ENCODE assay signal across 1 cellular context in genomic region chr19:10290876-10291553, GRCh38.
TF ChIP-seq lines count a peak whose summit lies in the region.

No MANE protein-coding gene starts in this region.

TF ChIP-seq in HepG2, 621 proteins besides CTCF, POLR2A, EP300 and RAD21 (continued from another document):
- TF ChIP-seq, protein P1, sequence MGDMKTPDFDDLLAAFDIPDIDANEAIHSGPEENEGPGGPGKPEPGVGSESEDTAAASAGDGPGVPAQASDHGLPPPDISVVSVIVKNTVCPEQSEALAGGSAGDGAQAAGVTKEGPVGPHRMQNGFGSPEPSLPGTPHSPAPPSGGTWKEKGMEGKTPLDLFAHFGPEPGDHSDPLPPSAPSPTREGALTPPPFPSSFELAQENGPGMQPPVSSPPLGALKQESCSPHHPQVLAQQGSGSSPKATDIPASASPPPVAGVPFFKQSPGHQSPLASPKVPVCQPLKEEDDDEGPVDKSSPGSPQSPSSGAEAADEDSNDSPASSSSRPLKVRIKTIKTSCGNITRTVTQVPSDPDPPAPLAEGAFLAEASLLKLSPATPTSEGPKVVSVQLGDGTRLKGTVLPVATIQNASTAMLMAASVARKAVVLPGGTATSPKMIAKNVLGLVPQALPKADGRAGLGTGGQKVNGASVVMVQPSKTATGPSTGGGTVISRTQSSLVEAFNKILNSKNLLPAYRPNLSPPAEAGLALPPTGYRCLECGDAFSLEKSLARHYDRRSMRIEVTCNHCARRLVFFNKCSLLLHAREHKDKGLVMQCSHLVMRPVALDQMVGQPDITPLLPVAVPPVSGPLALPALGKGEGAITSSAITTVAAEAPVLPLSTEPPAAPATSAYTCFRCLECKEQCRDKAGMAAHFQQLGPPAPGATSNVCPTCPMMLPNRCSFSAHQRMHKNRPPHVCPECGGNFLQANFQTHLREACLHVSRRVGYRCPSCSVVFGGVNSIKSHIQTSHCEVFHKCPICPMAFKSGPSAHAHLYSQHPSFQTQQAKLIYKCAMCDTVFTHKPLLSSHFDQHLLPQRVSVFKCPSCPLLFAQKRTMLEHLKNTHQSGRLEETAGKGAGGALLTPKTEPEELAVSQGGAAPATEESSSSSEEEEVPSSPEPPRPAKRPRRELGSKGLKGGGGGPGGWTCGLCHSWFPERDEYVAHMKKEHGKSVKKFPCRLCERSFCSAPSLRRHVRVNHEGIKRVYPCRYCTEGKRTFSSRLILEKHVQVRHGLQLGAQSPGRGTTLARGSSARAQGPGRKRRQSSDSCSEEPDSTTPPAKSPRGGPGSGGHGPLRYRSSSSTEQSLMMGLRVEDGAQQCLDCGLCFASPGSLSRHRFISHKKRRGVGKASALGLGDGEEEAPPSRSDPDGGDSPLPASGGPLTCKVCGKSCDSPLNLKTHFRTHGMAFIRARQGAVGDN (CRISPR knock-in tag; IDR thresholded peaks at IDR 0.05), result peak; percentile 75
- TF ChIP-seq ZNF737 (CRISPR knock-in tag; IDR thresholded peaks at IDR 0.05; ENCODE audit: borderline replicate concordance) (no peak), PPARG (CRISPR knock-in tag; conservative IDR thresholded peaks at IDR 0.05) (no peak), ZFP62 (CRISPR knock-in tag; IDR thresholded peaks at IDR 0.05) (no peak), REPIN1 (CRISPR knock-in tag; IDR thresholded peaks at IDR 0.05; ENCODE audit: borderline replicate concordance, low read depth) (no peak), RORA (CRISPR knock-in tag; IDR thresholded peaks at IDR 0.05) (no peak), SIX4 (CRISPR knock-in tag; IDR thresholded peaks at IDR 0.05) (no peak), E2F2 (CRISPR knock-in tag; IDR thresholded peaks at IDR 0.05; ENCODE audit: borderline replicate concordance) (no peak), BRCA1 (CRISPR knock-in tag; IDR thresholded peaks at IDR 0.05) (no peak), NR1H2 (CRISPR knock-in tag; IDR thresholded peaks at IDR 0.05; ENCODE audit: borderline replicate concordance, low read depth) (no peak), ZNF569 (CRISPR knock-in tag; IDR thresholded peaks at IDR 0.05; ENCODE audit: borderline replicate concordance) (no peak), FOXK2 (IDR thresholded peaks at IDR 0.05) (no peak), FOXO1 (CRISPR knock-in tag; IDR thresholded peaks at IDR 0.05) (no peak; the same call in 1 of the 2 replicates), ARID5B (CRISPR knock-in tag; IDR thresholded peaks at IDR 0.05) (no peak), KDM5B (CRISPR knock-in tag; IDR thresholded peaks at IDR 0.05; ENCODE audit: borderline replicate concordance) (0 out of 2 replicates have a peak, but pooled peaks have one; percentile 55), ZFX (CRISPR knock-in tag; IDR thresholded peaks at IDR 0.05; ENCODE audit: low read depth) (no peak), ZFP91 (CRISPR knock-in tag; IDR thresholded peaks at IDR 0.05; ENCODE audit: borderline replicate concordance) (peak; percentile 14; the same call in 1 of the 2 replicates), RBFOX2 (IDR thresholded peaks at IDR 0.05; ENCODE audit: low read depth, low read length) (0 out of 2 replicates have a peak, but pooled peaks have one; percentile 23), TEAD3 (CRISPR knock-in tag; optimal IDR thresholded peaks at IDR 0.05; ENCODE audit: borderline replicate concordance) (no peak), ZNF383 (CRISPR knock-in tag; IDR thresholded peaks at IDR 0.05; ENCODE audit: borderline replicate concordance) (no peak), FOSL2 (CRISPR knock-in tag; IDR thresholded peaks at IDR 0.05) (no peak), SP4 (CRISPR knock-in tag; IDR thresholded peaks at IDR 0.05) (peak; percentile 75; the same call in 1 of the 2 replicates), ZNF841 (CRISPR knock-in tag; IDR thresholded peaks at IDR 0.05; ENCODE audit: borderline replicate concordance) (no peak), ZFP36L1 (CRISPR knock-in tag; IDR thresholded peaks at IDR 0.05) (no peak), KDM1A (CRISPR knock-in tag; IDR thresholded peaks at IDR 0.05) (no peak), GABPB1 (CRISPR knock-in tag; IDR thresholded peaks at IDR 0.05) (peak; percentile 51; the same call in 1 of the 2 replicates), MEIS2 (CRISPR knock-in tag; IDR thresholded peaks at IDR 0.05) (no peak), ZNF616 (CRISPR knock-in tag; IDR thresholded peaks at IDR 0.05; ENCODE audit: low read depth) (no peak), ATRX (CRISPR knock-in tag; IDR thresholded peaks at IDR 0.05; ENCODE audit: borderline replicate concordance) (no peak), CSRNP1 (CRISPR knock-in tag; IDR thresholded peaks at IDR 0.05) (0 out of 2 replicates have a peak, but pooled peaks have one; percentile 5), ZNF274 (CRISPR knock-in tag; IDR thresholded peaks at IDR 0.05) (no peak; the same call in 1 of the 2 replicates), ATF7 (IDR thresholded peaks at IDR 0.05) (no peak), ATF7 (CRISPR knock-in tag; IDR thresholded peaks at IDR 0.05) (no peak)
- TF ChIP-seq, protein P2, sequence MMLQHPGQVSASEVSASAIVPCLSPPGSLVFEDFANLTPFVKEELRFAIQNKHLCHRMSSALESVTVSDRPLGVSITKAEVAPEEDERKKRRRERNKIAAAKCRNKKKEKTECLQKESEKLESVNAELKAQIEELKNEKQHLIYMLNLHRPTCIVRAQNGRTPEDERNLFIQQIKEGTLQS (CRISPR knock-in tag; IDR thresholded peaks at IDR 0.05), result no peak
- TF ChIP-seq, protein P3, sequence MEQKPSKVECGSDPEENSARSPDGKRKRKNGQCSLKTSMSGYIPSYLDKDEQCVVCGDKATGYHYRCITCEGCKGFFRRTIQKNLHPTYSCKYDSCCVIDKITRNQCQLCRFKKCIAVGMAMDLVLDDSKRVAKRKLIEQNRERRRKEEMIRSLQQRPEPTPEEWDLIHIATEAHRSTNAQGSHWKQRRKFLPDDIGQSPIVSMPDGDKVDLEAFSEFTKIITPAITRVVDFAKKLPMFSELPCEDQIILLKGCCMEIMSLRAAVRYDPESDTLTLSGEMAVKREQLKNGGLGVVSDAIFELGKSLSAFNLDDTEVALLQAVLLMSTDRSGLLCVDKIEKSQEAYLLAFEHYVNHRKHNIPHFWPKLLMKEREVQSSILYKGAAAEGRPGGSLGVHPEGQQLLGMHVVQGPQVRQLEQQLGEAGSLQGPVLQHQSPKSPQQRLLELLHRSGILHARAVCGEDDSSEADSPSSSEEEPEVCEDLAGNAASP (CRISPR knock-in tag; IDR thresholded peaks at IDR 0.05; ENCODE audit: borderline replicate concordance), result no peak
- TF ChIP-seq, protein P4, sequence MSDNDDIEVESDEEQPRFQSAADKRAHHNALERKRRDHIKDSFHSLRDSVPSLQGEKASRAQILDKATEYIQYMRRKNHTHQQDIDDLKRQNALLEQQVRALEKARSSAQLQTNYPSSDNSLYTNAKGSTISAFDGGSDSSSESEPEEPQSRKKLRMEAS (IDR thresholded peaks at IDR 0.05), result peak; percentile 13; the same call in 1 of the 2 replicates
- TF ChIP-seq, protein P5, sequence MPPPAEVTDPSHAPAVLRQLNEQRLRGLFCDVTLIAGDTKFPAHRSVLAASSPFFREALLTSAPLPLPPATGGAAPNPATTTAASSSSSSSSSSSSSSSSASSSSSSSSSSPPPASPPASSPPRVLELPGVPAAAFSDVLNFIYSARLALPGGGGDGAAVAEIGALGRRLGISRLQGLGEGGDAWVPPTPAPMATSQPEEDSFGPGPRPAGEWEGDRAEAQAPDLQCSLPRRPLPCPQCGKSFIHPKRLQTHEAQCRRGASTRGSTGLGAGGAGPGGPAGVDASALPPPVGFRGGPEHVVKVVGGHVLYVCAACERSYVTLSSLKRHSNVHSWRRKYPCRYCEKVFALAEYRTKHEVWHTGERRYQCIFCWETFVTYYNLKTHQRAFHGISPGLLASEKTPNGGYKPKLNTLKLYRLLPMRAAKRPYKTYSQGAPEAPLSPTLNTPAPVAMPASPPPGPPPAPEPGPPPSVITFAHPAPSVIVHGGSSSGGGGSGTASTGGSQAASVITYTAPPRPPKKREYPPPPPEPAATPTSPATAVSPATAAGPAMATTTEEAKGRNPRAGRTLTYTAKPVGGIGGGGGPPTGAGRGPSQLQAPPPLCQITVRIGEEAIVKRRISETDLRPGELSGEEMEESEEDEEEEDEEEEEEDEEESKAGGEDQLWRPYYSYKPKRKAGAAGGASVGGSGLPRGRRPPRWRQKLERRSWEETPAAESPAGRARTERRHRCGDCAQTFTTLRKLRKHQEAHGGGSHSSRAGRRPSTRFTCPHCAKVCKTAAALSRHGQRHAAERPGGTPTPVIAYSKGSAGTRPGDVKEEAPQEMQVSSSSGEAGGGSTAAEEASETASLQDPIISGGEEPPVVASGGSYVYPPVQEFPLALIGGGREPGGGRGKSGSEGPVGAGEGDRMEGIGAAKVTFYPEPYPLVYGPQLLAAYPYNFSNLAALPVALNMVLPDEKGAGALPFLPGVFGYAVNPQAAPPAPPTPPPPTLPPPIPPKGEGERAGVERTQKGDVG (CRISPR knock-in tag; IDR thresholded peaks at IDR 0.05; ENCODE audit: borderline replicate concordance), result no peak
- TF ChIP-seq, protein P6, sequence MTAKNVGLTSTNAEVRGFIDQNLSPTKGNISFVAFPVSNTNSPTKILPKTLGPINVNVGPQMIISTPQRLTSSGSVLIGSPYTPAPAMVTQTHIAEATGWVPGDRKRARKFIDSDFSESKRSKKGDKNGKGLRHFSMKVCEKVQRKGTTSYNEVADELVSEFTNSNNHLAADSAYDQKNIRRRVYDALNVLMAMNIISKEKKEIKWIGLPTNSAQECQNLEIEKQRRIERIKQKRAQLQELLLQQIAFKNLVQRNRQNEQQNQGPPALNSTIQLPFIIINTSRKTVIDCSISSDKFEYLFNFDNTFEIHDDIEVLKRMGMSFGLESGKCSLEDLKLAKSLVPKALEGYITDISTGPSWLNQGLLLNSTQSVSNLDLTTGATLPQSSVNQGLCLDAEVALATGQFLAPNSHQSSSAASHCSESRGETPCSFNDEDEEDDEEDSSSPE (CRISPR knock-in tag; IDR thresholded peaks at IDR 0.05), result no peak
